In the genomic region with DNA sequence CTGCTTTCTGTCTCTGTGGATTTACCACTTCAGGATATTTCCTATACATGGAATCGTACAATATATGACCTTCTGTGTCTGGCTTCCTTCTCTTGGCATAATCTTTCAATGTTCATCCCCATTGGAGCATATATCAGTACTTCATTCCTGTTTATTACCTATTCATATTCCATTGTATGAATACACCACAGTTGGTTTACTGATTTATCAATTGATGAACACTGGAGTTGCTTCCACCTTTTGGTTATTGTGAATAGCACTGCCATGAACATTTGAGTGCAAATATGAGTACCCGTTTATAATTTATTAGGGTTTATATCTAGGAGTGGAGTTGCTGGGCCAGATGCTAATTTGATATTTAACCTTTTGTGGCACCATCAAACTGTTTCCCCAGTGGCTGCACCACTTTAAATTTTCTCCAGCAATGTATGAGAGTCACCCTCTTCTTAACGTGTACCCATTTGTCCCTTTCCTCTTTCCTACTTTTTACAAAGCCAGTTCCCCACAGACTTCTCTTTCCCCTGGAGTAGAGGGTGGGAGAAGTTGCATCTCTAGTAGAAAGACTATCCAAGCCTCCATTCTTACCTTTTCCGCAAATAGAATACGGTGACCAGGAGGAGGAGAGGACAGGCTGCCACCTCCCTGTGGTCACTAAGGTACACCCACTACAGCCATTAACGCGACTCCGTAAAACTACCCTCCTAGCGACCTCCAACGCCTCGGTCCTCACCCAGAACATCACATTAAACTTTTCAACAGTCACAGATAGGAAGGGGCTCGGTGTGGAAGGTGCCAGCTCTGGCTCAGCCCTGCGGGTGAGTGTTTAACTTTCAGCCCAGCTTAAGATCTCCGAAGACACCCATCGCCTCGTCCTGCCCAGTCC, we compare ENCODE assay signal across 9 cellular contexts. TPM values are rescaled to one million over a fixed set of nuclear protein-coding genes. Genes with fewer than 3 reads are reported as not detected.
DNase-seq lines count a peak whose midpoint lies in the region; ATAC-seq, FAIRE-seq and TF ChIP-seq lines count a peak whose summit lies in the region.
"Had no signal": no experiment of that assay in that cellular context is flagged by ENCODE, and none has a peak within 500 bp of the region (broad histone marks: within the 10 kb centered on the region; RNA-seq: fewer than 3 reads in every experiment).

No MANE protein-coding gene starts in this region.

- intact Hi-C loops in breast epithelium (cut with DNase I; ENCODE audit: low total_unique reads): no loop called here
- intact Hi-C loops in MCF 10A (cut with micrococcal nuclease): loop anchor here (1.0 kb wide), 1 partner anchor 8 kb away; no protein-coding TSS in a partner anchor
- intact Hi-C loops in right lobe of liver (cut with DNase I): no loop called here

- H3K4me3 ChIP-seq in breast epithelium (peak overlapping the region; percentile 58 to 75 (median 69)), astrocyte (ENCODE audit: insufficient read depth, low read depth, low read length) (peak overlapping the region; percentile 48), right lobe of liver (peak overlapping the region; percentile 12 to 61 (median 59)), urinary bladder (ENCODE audit: low read depth, low read length) (peak overlapping the region; percentile 40)

- H3K4me2 ChIP-seq in astrocyte (ENCODE audit: low read length): peak overlapping the region; percentile 98

- H3K4me1 Mint-ChIP-seq in MCF 10A (ENCODE audit: insufficient read depth, unreplicated experiment) (peaks cover 14% of the 10 kb centered on the region), astrocyte (ENCODE audit: low read depth, unreplicated experiment) (peaks cover 12% of the 10 kb centered on the region)
- H3K4me1 Mint-ChIP-seq in effector memory CD8-positive, alpha-beta T cell (ENCODE audit: low read depth in 2 of 2): peaks cover 18 to 27% of the 10 kb centered on the region in 2 donors

- no peak overlapping the region for H3K27ac Mint-ChIP-seq in MCF 10A (ENCODE audit: low read depth, unreplicated experiment)
- no peak overlapping the region for H3K27ac Mint-ChIP-seq in astrocyte (ENCODE audit: unreplicated experiment)
- no peak overlapping the region for H3K27ac Mint-ChIP-seq in effector memory CD8-positive, alpha-beta T cell
- H3K27ac Mint-ChIP-seq: activated naive CD8-positive, alpha-beta T cell treated with anti-CD3 and anti-CD28 coated beads for 36 hours had no signal

- WGBS in right lobe of liver (ENCODE audit: insufficient coverage, low coverage, low lambda C conversion rate, missing lambda C conversion rate): 11% methylated on average over 15 of the region's 16 CpGs
- 19% methylated on average over 16 of the region's 16 CpGs for WGBS in urinary bladder

- no peaks in the 10 kb centered on the region for H3K36me3 ChIP-seq in breast epithelium
- H3K36me3 ChIP-seq in astrocyte (ENCODE audit: insufficient read depth, low read length): no peaks in the 10 kb centered on the region
- H3K36me3 ChIP-seq in right lobe of liver: no peaks in the 10 kb centered on the region
- no peaks in the 10 kb centered on the region for H3K36me3 ChIP-seq in urinary bladder (ENCODE audit: insufficient read depth)

- peak in 1 of 4 donors; percentile 0 for ATAC-seq in right lobe of liver
- no peak for ATAC-seq in effector memory CD8-positive, alpha-beta T cell (replicated peaks)

- H3K27ac ChIP-seq in breast epithelium (peak overlapping the region; percentile 97), astrocyte (ENCODE audit: low read depth, low read length) (peak overlapping the region; percentile 100), right lobe of liver (peak overlapping the region; percentile 95 to 100 (median 100)), urinary bladder (ENCODE audit: low read depth) (peak overlapping the region; percentile 90)

- TF ChIP-seq POLR2A in breast epithelium (IDR thresholded peaks at IDR 0.05): no peak
- TF ChIP-seq POLR2A in right lobe of liver (IDR thresholded peaks at IDR 0.05): peak; percentile 45

- peak overlapping the region; percentile 96 for H3K9ac ChIP-seq in astrocyte (ENCODE audit: low read length)

- CTCF ChIA-PET in MCF 10A (lab: Yijun Ruan, JAX): interaction anchor here (0.9 to 3.0 kb wide), 7 partner anchors 9 to 61 kb away, joined by 4 to 22 read pairs (median 5); a partner anchor contains a TSS

- peak overlapping the region; percentile 54 for H2AFZ ChIP-seq in astrocyte (ENCODE audit: low read depth, low read length)

- TF ChIP-seq CTCF in breast epithelium (IDR thresholded peaks at IDR 0.05) (no peak), MCF 10A (IDR thresholded peaks at IDR 0.05; ENCODE audit: unreplicated experiment) (no peak), astrocyte (IDR thresholded peaks at IDR 0.05; ENCODE audit: insufficient read depth, low read depth, low read length) (no peak), right lobe of liver (IDR thresholded peaks at IDR 0.05) (no peak)

- H3K79me2 ChIP-seq in astrocyte (ENCODE audit: insufficient read depth, low read length): peaks cover 7% of the 10 kb centered on the region

- peaks cover 4% of the 10 kb centered on the region for H3K36me3 Mint-ChIP-seq in MCF 10A (ENCODE audit: insufficient read depth, unreplicated experiment)
- no peaks in the 10 kb centered on the region for H3K36me3 Mint-ChIP-seq in astrocyte (ENCODE audit: low read depth, unreplicated experiment)
- peaks cover 24% of the 10 kb centered on the region for H3K36me3 Mint-ChIP-seq in effector memory CD8-positive, alpha-beta T cell (ENCODE audit: insufficient read depth)

- no peaks in the 10 kb centered on the region for H3K9me3 Mint-ChIP-seq in MCF 10A (ENCODE audit: unreplicated experiment)
- no peaks in the 10 kb centered on the region for H3K9me3 Mint-ChIP-seq in astrocyte (ENCODE audit: unreplicated experiment)
- no peaks in the 10 kb centered on the region for H3K9me3 Mint-ChIP-seq in effector memory CD8-positive, alpha-beta T cell
- H3K9me3 Mint-ChIP-seq: activated naive CD8-positive, alpha-beta T cell treated with anti-CD3 and anti-CD28 coated beads for 36 hours had no signal

- no peaks in the 10 kb centered on the region for H4K20me1 ChIP-seq in astrocyte (ENCODE audit: insufficient read depth, low read length)

- H3K4me3 Mint-ChIP-seq in MCF 10A (ENCODE audit: unreplicated experiment) (no peak overlapping the region), astrocyte (ENCODE audit: unreplicated experiment) (no peak overlapping the region)
- H3K4me3 Mint-ChIP-seq in effector memory CD8-positive, alpha-beta T cell: no peak overlapping the region
- H3K4me3 Mint-ChIP-seq: activated naive CD8-positive, alpha-beta T cell treated with anti-CD3 and anti-CD28 coated beads for 36 hours had no signal

- DNase-seq in breast epithelium (ENCODE audit: low spot score in 2 of 2): no peak
- no peak for DNase-seq in MCF 10A (ENCODE audit: unreplicated experiment)
- DNase-seq in astrocyte (ENCODE audit: low read depth): no peak
- DNase-seq in right lobe of liver: no peak
- no peak for DNase-seq in effector memory CD8-positive, alpha-beta T cell
- DNase-seq in stimulated activated CD4-positive, alpha-beta T cell treated with anti-CD3 and anti-CD28 coated beads, Interleukin-12 subunit alpha, Interleukin-12 subunit beta, amount 100 ng/mL, for 4 hours: no peak
- DNase-seq in activated CD4-positive, alpha-beta T cell treated with anti-CD3 and anti-CD28 coated beads for 48 hours: no peak

- no peaks in the 10 kb centered on the region for H3K27me3 ChIP-seq in breast epithelium
- no peaks in the 10 kb centered on the region for H3K27me3 ChIP-seq in astrocyte (ENCODE audit: insufficient read depth, low read length)
- no peaks in the 10 kb centered on the region for H3K27me3 ChIP-seq in right lobe of liver

- no TSS peak for BruUV-seq in MCF 10A (replicated peaks; lab: Mats Ljungman, UMichigan)

- no peaks in the 10 kb centered on the region for H3K27me3 Mint-ChIP-seq in MCF 10A (ENCODE audit: insufficient read depth, unreplicated experiment)
- H3K27me3 Mint-ChIP-seq in astrocyte (ENCODE audit: low read depth, unreplicated experiment): no peaks in the 10 kb centered on the region
- no peaks in the 10 kb centered on the region for H3K27me3 Mint-ChIP-seq in effector memory CD8-positive, alpha-beta T cell
- H3K27me3 Mint-ChIP-seq: activated naive CD8-positive, alpha-beta T cell treated with anti-CD3 and anti-CD28 coated beads for 36 hours had no signal

- no peak for FAIRE-seq in astrocyte (lab: Jason Lieb, UNC)

- H3K4me1 ChIP-seq in breast epithelium: peaks cover 12 to 27% of the 10 kb centered on the region in 2 donors
- peaks cover 45% of the 10 kb centered on the region for H3K4me1 ChIP-seq in astrocyte (ENCODE audit: insufficient read depth, low read length)
- H3K4me1 ChIP-seq in right lobe of liver: peaks cover 0 to 41% (median 20%) of the 10 kb centered on the region in 4 donors
- H3K4me1 ChIP-seq in urinary bladder (ENCODE audit: insufficient read depth): peaks cover 1% of the 10 kb centered on the region

- POLR2A ChIA-PET in MCF 10A (lab: Yijun Ruan, JAX): interaction anchor here (0.7 to 13.8 kb wide), 14 partner anchors 9 to 540 kb away, joined by 3 to 493 read pairs (median 6); a partner anchor contains a TSS

- no peaks in the 10 kb centered on the region for H3K9me3 ChIP-seq in breast epithelium
- H3K9me3 ChIP-seq in astrocyte (ENCODE audit: insufficient read depth, low read depth, low read length): no peaks in the 10 kb centered on the region
- H3K9me3 ChIP-seq in right lobe of liver: no peaks in the 10 kb centered on the region

RNA-seq across cellular contexts. Expression of a gene that starts 25.6 kb away (rescaled TPM):
- total RNA-seq in breast epithelium: 100 to 1,000 TPM in 2 of 3 donors, 10 to 100 TPM in 1; 72.8 to 461 (median 112) TPM
- 101 and 179 TPM in 2 replicates for total RNA-seq in MCF 10A (2022)
- total RNA-seq in astrocyte: 324 and 428 TPM in 2 replicates
- 100 to 1,000 TPM in 4 of 6 experiments, 10 to 100 TPM in 2; 38.3 to 599 (median 220) TPM for total RNA-seq in right lobe of liver
- 35.2 TPM for total RNA-seq in urinary bladder
- 66.4 TPM for polyA plus RNA-seq in urinary bladder

RNA-seq across cellular contexts. Expression of a gene that starts 42.6 kb away (rescaled TPM):
- 1 to 10 TPM in 1 of 3 donors, under 1 TPM in 1, not detected in 1; 0.32 to 1.5 TPM for total RNA-seq in breast epithelium
- total RNA-seq in MCF 10A (2022): not detected in 2 replicates
- total RNA-seq in astrocyte: not detected in 2 replicates
- total RNA-seq in right lobe of liver: under 1 TPM in 3 of 6 experiments, not detected in 3; 0.12 to 0.26 (median 0.22) TPM
- total RNA-seq in urinary bladder: not detected
- not detected for polyA plus RNA-seq in urinary bladder
- total RNA-seq: activated naive CD8-positive, alpha-beta T cell treated with anti-CD3 and anti-CD28 coated beads for 36 hours had no signal
